In genomic region chrX:109733658-109734022, GRCh38 we compare ENCODE assay signal across 8 cellular contexts. TPM values are rescaled to one million over a fixed set of nuclear protein-coding genes. Genes with fewer than 3 reads are reported as not detected.
DNase-seq lines count a peak whose midpoint lies in the region; ATAC-seq and TF ChIP-seq lines count a peak whose summit lies in the region.

No MANE protein-coding gene starts in this region.

- no peaks in the 10 kb centered on the region for H3K9me3 ChIP-seq in skeletal muscle tissue (ENCODE audit: control insufficient read depth in 3 of 3, low read length in 3 of 3)

- peaks cover 21 to 36% (median 30%) of the 10 kb centered on the region in 3 donors for H3K4me1 Mint-ChIP-seq in T-cell

- peak overlapping the region; percentile 88 to 90 for H3K27ac Mint-ChIP-seq in T-cell

- CTCF ChIA-PET in T-cell (lab: Charles Lee), result interaction anchor here in 1 of 2 donors (0.6 to 1.2 kb wide), 4 partner anchors 123 to 584 kb away, joined by 3 to 6 read pairs (median 3); partner anchors contain the start of gene AMMECR1

- peaks cover 4% of the 10 kb centered on the region for H3K36me3 Mint-ChIP-seq in T-cell

- peaks cover 0 to 2% (median 0%) of the 10 kb centered on the region in 3 donors for H3K4me1 ChIP-seq in skeletal muscle tissue (ENCODE audit: control insufficient read depth in 3 of 3, insufficient read depth in 3 of 3, low read length in 3 of 3)

- H3K27me3 Mint-ChIP-seq in T-cell, result peaks cover 0 to 5% of the 10 kb centered on the region in 2 donors

- no peaks in the 10 kb centered on the region for H3K36me3 ChIP-seq in skeletal muscle tissue (ENCODE audit: control insufficient read depth in 3 of 3, insufficient read depth in 3 of 3, low read length in 3 of 3)

- H3K9ac ChIP-seq in skeletal muscle tissue (ENCODE audit: low read depth in 1 of 3, low read length in 3 of 3), result peak overlapping the region; percentile 78 to 80 (median 78)

- H3K4me3 ChIP-seq in foreskin fibroblast (ENCODE audit: low read depth in 1 of 2, low read length in 2 of 2), result peak overlapping the region; percentile 65 to 92
- peak overlapping the region; percentile 72 to 83 (median 81) for H3K4me3 ChIP-seq in skeletal muscle tissue (ENCODE audit: low read length in 3 of 3)

- peak overlapping the region; percentile 86 for H3K27ac ChIP-seq in skeletal muscle tissue (ENCODE audit: low read depth, low read length)

- ATAC-seq in GM21447 (IDR thresholded peaks at IDR 0.05; ENCODE audit: unreplicated experiment) (peak; percentile 35), T-cell (replicated peaks in 1 of 4) (no peak), GM21381 (IDR thresholded peaks at IDR 0.05; ENCODE audit: unreplicated experiment) (no peak)

- H3K27me3 ChIP-seq in skeletal muscle tissue (ENCODE audit: control insufficient read depth in 3 of 3, insufficient read depth in 3 of 3, low read length in 3 of 3), result no peaks in the 10 kb centered on the region

- no peaks in the 10 kb centered on the region for H3K9me3 Mint-ChIP-seq in T-cell

- TF ChIP-seq CTCF in foreskin fibroblast (IDR thresholded peaks at IDR 0.05; ENCODE audit: low read depth, low read length), result no peak

- POLR2A ChIA-PET in T-cell (lab: Charles Lee), result interaction anchor here in 1 of 2 donors (0.6 kb wide), 1 partner anchor 1613 kb away, joined by 3 read pairs; no protein-coding TSS in a partner anchor

- no peak for DNase-seq in T-cell
- no peak for DNase-seq in foreskin fibroblast
- no peak for DNase-seq in effector CD4-positive, alpha-beta T cell
- no peak for DNase-seq in OCI-M2 (lab: John Stamatoyannopoulos, UW; ENCODE audit: unreplicated experiment)
- no peak for DNase-seq in NCI-H1105 (lab: John Stamatoyannopoulos, UW)

- peak overlapping the region; percentile 92 to 100 (median 94) for H3K4me3 Mint-ChIP-seq in T-cell

RNA-seq across cellular contexts. Expression of gene ACSL4, which starts 0.6 kb away (rescaled TPM):
- total RNA-seq in T-cell, result 10 to 100 TPM; 16.0 to 27.3 (median 17.1) TPM
- total RNA-seq in skeletal muscle tissue, result 27.7 TPM
